ENCODE assay signal across 21 cellular contexts in genomic region chr1:25522240-25522639, GRCh38. TPM values are rescaled to one million over a fixed set of nuclear protein-coding genes. Genes with fewer than 3 reads are reported as not detected.
DNase-seq lines count a peak whose midpoint lies in the region; ATAC-seq and TF ChIP-seq lines count a peak whose summit lies in the region.
"Had no signal": no experiment of that assay in that cellular context is flagged by ENCODE, and none has a peak within 500 bp of the region (broad histone marks: within the 10 kb centered on the region; RNA-seq: fewer than 3 reads in every experiment).

No MANE protein-coding gene starts in this region.

- TF ChIP-seq CTCF in suprapubic skin (IDR thresholded peaks at IDR 0.05) (no peak), CD14-positive monocyte (IDR thresholded peaks at IDR 0.05) (no peak)

- no peak overlapping the region for H3K27ac Mint-ChIP-seq in activated naive CD8-positive, alpha-beta T cell treated with anti-CD3 and anti-CD28 coated beads, Interleukin-2, amount 10 ng/mL, durations not matched to agents 7 days and 5 days
- no peak overlapping the region for H3K27ac Mint-ChIP-seq in activated naive CD8-positive, alpha-beta T cell treated with anti-CD3 and anti-CD28 coated beads, Interleukin-2, amount 50 U/mL, for 24 hours
- peak overlapping the region; percentile 47 for H3K27ac Mint-ChIP-seq in stimulated activated naive B cell treated with anti-CD40 and anti-IgM and Interleukin-4, amounts not matched to agents 10 μg/mL and 1 μg/mL and 100 μg/mL, for 72 hours
- no peak overlapping the region for H3K27ac Mint-ChIP-seq in CD14-positive monocyte
- H3K27ac Mint-ChIP-seq: activated CD4-positive, alpha-beta memory T cell treated with anti-CD3 and anti-CD28 coated beads for 36 hours; activated naive CD4-positive, alpha-beta T cell treated with anti-CD3 and anti-CD28 coated beads, Interleukin-2, amount 10 ng/mL, durations not matched to agents 7 days and 5 days; endodermal cell had no signal

- H3K9me3 ChIP-seq in suprapubic skin, result no peaks in the 10 kb centered on the region
- H3K9me3 ChIP-seq: upper lobe of left lung had no signal

- intact Hi-C loops in CD14-positive monocyte (cut with micrococcal nuclease), result loop anchor here in 1 of 2 donors (10.0 kb wide), 1 partner anchor 237 kb away; no protein-coding TSS in a partner anchor

- 71% methylated on average over 2 of the region's 5 CpGs for WGBS in suprapubic skin

- no peak overlapping the region for H3K27ac ChIP-seq in suprapubic skin
- H3K27ac ChIP-seq: upper lobe of left lung, VCaP had no signal

- peak; percentile 12 for DNase-seq in activated naive CD8-positive, alpha-beta T cell treated with anti-CD3 and anti-CD28 coated beads, Interleukin-2, amount 10 ng/mL, durations not matched to agents 7 days and 5 days
- DNase-seq in activated naive CD8-positive, alpha-beta T cell treated with anti-CD3 and anti-CD28 coated beads, Interleukin-2, amount 50 U/mL, for 24 hours, result no peak
- DNase-seq in glomerular visceral epithelial cell (ENCODE audit: extremely low spot score) (peak; percentile 67), suprapubic skin (ENCODE audit: low spot score in 2 of 2) (no peak), CD14-positive monocyte (ENCODE audit: low spot score) (no peak)
- DNase-seq in stimulated activated naive B cell treated with anti-CD40 and anti-IgM and Interleukin-4, amounts not matched to agents 10 μg/mL and 1 μg/mL and 100 μg/mL, for 72 hours, result peak; percentile 18
- no peak for DNase-seq in stimulated activated CD4-positive, alpha-beta T cell treated with anti-CD3 and anti-CD28 coated beads, Interleukin-4, amount 100 ng/mL, for 24 hours
- DNase-seq: activated CD4-positive, alpha-beta memory T cell treated with anti-CD3 and anti-CD28 coated beads for 36 hours; activated naive CD4-positive, alpha-beta T cell treated with anti-CD3 and anti-CD28 coated beads, Interleukin-2, amount 10 ng/mL, durations not matched to agents 7 days and 5 days; DND-41; endodermal cell; Kasumi-1; kidney; NCI-H1694; NCI-H510A treated with DMSO at 0.1 percent for 48 hours; retina; Right ventricle myocardium superior; stimulated activated naive CD4-positive, alpha-beta T cell treated with Interleukin-2 at 50 U/mL for 16 hours; upper lobe of left lung had no signal

- H3K36me3 Mint-ChIP-seq in activated naive CD8-positive, alpha-beta T cell treated with anti-CD3 and anti-CD28 coated beads, Interleukin-2, amount 10 ng/mL, durations not matched to agents 7 days and 5 days, result peaks cover 1% of the 10 kb centered on the region
- H3K36me3 Mint-ChIP-seq in activated naive CD8-positive, alpha-beta T cell treated with anti-CD3 and anti-CD28 coated beads, Interleukin-2, amount 50 U/mL, for 24 hours (ENCODE audit: low read depth), result no peaks in the 10 kb centered on the region
- H3K36me3 Mint-ChIP-seq in stimulated activated naive B cell treated with anti-CD40 and anti-IgM and Interleukin-4, amounts not matched to agents 10 μg/mL and 1 μg/mL and 100 μg/mL, for 72 hours, result no peaks in the 10 kb centered on the region
- H3K36me3 Mint-ChIP-seq in CD14-positive monocyte, result no peaks in the 10 kb centered on the region
- H3K36me3 Mint-ChIP-seq: activated CD4-positive, alpha-beta memory T cell treated with anti-CD3 and anti-CD28 coated beads for 36 hours; activated naive CD4-positive, alpha-beta T cell treated with anti-CD3 and anti-CD28 coated beads, Interleukin-2, amount 10 ng/mL, durations not matched to agents 7 days and 5 days had no signal

- peaks cover 4% of the 10 kb centered on the region for H3K27me3 ChIP-seq in suprapubic skin
- H3K27me3 ChIP-seq: upper lobe of left lung had no signal

- H3K9me3 Mint-ChIP-seq in activated naive CD8-positive, alpha-beta T cell treated with anti-CD3 and anti-CD28 coated beads, Interleukin-2, amount 10 ng/mL, durations not matched to agents 7 days and 5 days, result peaks cover 5% of the 10 kb centered on the region
- peaks cover 5% of the 10 kb centered on the region for H3K9me3 Mint-ChIP-seq in activated naive CD8-positive, alpha-beta T cell treated with anti-CD3 and anti-CD28 coated beads, Interleukin-2, amount 50 U/mL, for 24 hours
- peaks cover 4% of the 10 kb centered on the region in 2 donors for H3K9me3 Mint-ChIP-seq in stimulated activated naive B cell treated with anti-CD40 and anti-IgM and Interleukin-4, amounts not matched to agents 10 μg/mL and 1 μg/mL and 100 μg/mL, for 72 hours
- peaks cover 0 to 7% (median 4%) of the 10 kb centered on the region in 7 donors for H3K9me3 Mint-ChIP-seq in CD14-positive monocyte

- peaks cover 3% of the 10 kb centered on the region for H3K4me1 ChIP-seq in suprapubic skin
- H3K4me1 ChIP-seq: upper lobe of left lung had no signal

- H3K27me3 Mint-ChIP-seq in activated naive CD8-positive, alpha-beta T cell treated with anti-CD3 and anti-CD28 coated beads, Interleukin-2, amount 10 ng/mL, durations not matched to agents 7 days and 5 days, result no peaks in the 10 kb centered on the region
- no peaks in the 10 kb centered on the region for H3K27me3 Mint-ChIP-seq in activated naive CD8-positive, alpha-beta T cell treated with anti-CD3 and anti-CD28 coated beads, Interleukin-2, amount 50 U/mL, for 24 hours
- H3K27me3 Mint-ChIP-seq in stimulated activated naive B cell treated with anti-CD40 and anti-IgM and Interleukin-4, amounts not matched to agents 10 μg/mL and 1 μg/mL and 100 μg/mL, for 72 hours, result peaks cover 4% of the 10 kb centered on the region in 2 donors
- peaks cover 0 to 4% (median 1%) of the 10 kb centered on the region in 3 donors for H3K27me3 Mint-ChIP-seq in CD14-positive monocyte (ENCODE audit: low read depth in 3 of 3)
- H3K27me3 Mint-ChIP-seq: activated CD4-positive, alpha-beta memory T cell treated with anti-CD3 and anti-CD28 coated beads for 36 hours had no signal

- no peak for TF ChIP-seq POLR2A in suprapubic skin (IDR thresholded peaks at IDR 0.05)

- TF ChIP-seq EP300 in suprapubic skin (IDR thresholded peaks at IDR 0.05), result no peak

- no peak overlapping the region for H3K4me3 ChIP-seq in suprapubic skin
- H3K4me3 ChIP-seq: upper lobe of left lung had no signal

- H3K4me1 Mint-ChIP-seq in activated naive CD8-positive, alpha-beta T cell treated with anti-CD3 and anti-CD28 coated beads, Interleukin-2, amount 10 ng/mL, durations not matched to agents 7 days and 5 days, result peaks cover 5% of the 10 kb centered on the region
- peaks cover 4% of the 10 kb centered on the region for H3K4me1 Mint-ChIP-seq in activated naive CD8-positive, alpha-beta T cell treated with anti-CD3 and anti-CD28 coated beads, Interleukin-2, amount 50 U/mL, for 24 hours
- H3K4me1 Mint-ChIP-seq in stimulated activated naive B cell treated with anti-CD40 and anti-IgM and Interleukin-4, amounts not matched to agents 10 μg/mL and 1 μg/mL and 100 μg/mL, for 72 hours, result peaks cover 0 to 7% of the 10 kb centered on the region in 2 donors
- H3K4me1 Mint-ChIP-seq in CD14-positive monocyte, result no peaks in the 10 kb centered on the region
- H3K4me1 Mint-ChIP-seq: endodermal cell had no signal

- POLR2A ChIA-PET in activated naive CD8-positive, alpha-beta T cell treated with anti-CD3 and anti-CD28 coated beads, Interleukin-2, amount 10 ng/mL, durations not matched to agents 7 days and 5 days (lab: Charles Lee), result no interaction called here

- no peaks in the 10 kb centered on the region for H3K36me3 ChIP-seq in suprapubic skin
- H3K36me3 ChIP-seq: upper lobe of left lung had no signal

- ATAC-seq in activated naive CD8-positive, alpha-beta T cell treated with anti-CD3 and anti-CD28 coated beads, Interleukin-2, amount 10 ng/mL, durations not matched to agents 7 days and 5 days (ENCODE audit: low read depth), result no peak
- no peak for ATAC-seq in activated naive CD8-positive, alpha-beta T cell treated with anti-CD3 and anti-CD28 coated beads, Interleukin-2, amount 50 U/mL, for 24 hours
- peak; percentile 49 for ATAC-seq in HG03108 (IDR thresholded peaks at IDR 0.05; ENCODE audit: unreplicated experiment)
- ATAC-seq in stimulated activated naive B cell treated with anti-CD40 and anti-IgM and Interleukin-4, amounts not matched to agents 10 μg/mL and 1 μg/mL and 100 μg/mL, for 72 hours (replicated peaks), result peak; percentile 65 to 72

- no peak overlapping the region for H3K4me3 Mint-ChIP-seq in activated naive CD8-positive, alpha-beta T cell treated with anti-CD3 and anti-CD28 coated beads, Interleukin-2, amount 10 ng/mL, durations not matched to agents 7 days and 5 days
- no peak overlapping the region for H3K4me3 Mint-ChIP-seq in activated naive CD8-positive, alpha-beta T cell treated with anti-CD3 and anti-CD28 coated beads, Interleukin-2, amount 50 U/mL, for 24 hours
- H3K4me3 Mint-ChIP-seq in stimulated activated naive B cell treated with anti-CD40 and anti-IgM and Interleukin-4, amounts not matched to agents 10 μg/mL and 1 μg/mL and 100 μg/mL, for 72 hours, result no peak overlapping the region
- no peak overlapping the region for H3K4me3 Mint-ChIP-seq in CD14-positive monocyte
- H3K4me3 Mint-ChIP-seq: activated CD4-positive, alpha-beta memory T cell treated with anti-CD3 and anti-CD28 coated beads for 36 hours; activated naive CD4-positive, alpha-beta T cell treated with anti-CD3 and anti-CD28 coated beads, Interleukin-2, amount 10 ng/mL, durations not matched to agents 7 days and 5 days; endodermal cell had no signal

RNA-seq across cellular contexts. Expression of gene LDLRAP1, which starts 21.2 kb away (rescaled TPM):
- 10 to 100 TPM; 77.3 to 79.6 TPM for total RNA-seq in activated naive CD8-positive, alpha-beta T cell treated with anti-CD3 and anti-CD28 coated beads, Interleukin-2, amount 10 ng/mL, durations not matched to agents 7 days and 5 days
- 10 to 100 TPM; 28.0 to 50.5 (median 40.7) TPM for total RNA-seq in suprapubic skin
- 10 to 100 TPM; 14.6 to 18.5 TPM for polyA plus RNA-seq in CD14-positive monocyte

Comparison
In these comparisons a context has a peak if more than half of its experiments do, and no peak if none do; other contexts are left out.
1. DNase-seq: peak in activated naive CD8-positive, alpha-beta T cell treated with anti-CD3 and anti-CD28 coated beads, Interleukin-2, amount 10 ng/mL, durations not matched to agents 7 days and 5 days (single experiment), glomerular visceral epithelial cell (single experiment) and stimulated activated naive B cell treated with anti-CD40 and anti-IgM and Interleukin-4, amounts not matched to agents 10 μg/mL and 1 μg/mL and 100 μg/mL, for 72 hours (single experiment); none in activated naive CD8-positive, alpha-beta T cell treated with anti-CD3 and anti-CD28 coated beads, Interleukin-2, amount 50 U/mL, for 24 hours (single experiment), suprapubic skin (0 of 2), CD14-positive monocyte (single experiment) and stimulated activated CD4-positive, alpha-beta T cell treated with anti-CD3 and anti-CD28 coated beads, Interleukin-4, amount 100 ng/mL, for 24 hours (single experiment).
2. ATAC-seq: peak in HG03108 (single experiment) and stimulated activated naive B cell treated with anti-CD40 and anti-IgM and Interleukin-4, amounts not matched to agents 10 μg/mL and 1 μg/mL and 100 μg/mL, for 72 hours (2 of 2); none in activated naive CD8-positive, alpha-beta T cell treated with anti-CD3 and anti-CD28 coated beads, Interleukin-2, amount 10 ng/mL, durations not matched to agents 7 days and 5 days (single experiment) and activated naive CD8-positive, alpha-beta T cell treated with anti-CD3 and anti-CD28 coated beads, Interleukin-2, amount 50 U/mL, for 24 hours (single experiment).